In genomic region chr17:50495918-50496317, GRCh38 we compare ENCODE assay signal across 1 cellular context.
TF ChIP-seq lines count a peak whose summit lies in the region.

No MANE protein-coding gene starts in this region.

TF ChIP-seq in IMR-90, 13 proteins besides CTCF, POLR2A, EP300 and RAD21 (continued from another document):
- TF ChIP-seq, protein P1, sequence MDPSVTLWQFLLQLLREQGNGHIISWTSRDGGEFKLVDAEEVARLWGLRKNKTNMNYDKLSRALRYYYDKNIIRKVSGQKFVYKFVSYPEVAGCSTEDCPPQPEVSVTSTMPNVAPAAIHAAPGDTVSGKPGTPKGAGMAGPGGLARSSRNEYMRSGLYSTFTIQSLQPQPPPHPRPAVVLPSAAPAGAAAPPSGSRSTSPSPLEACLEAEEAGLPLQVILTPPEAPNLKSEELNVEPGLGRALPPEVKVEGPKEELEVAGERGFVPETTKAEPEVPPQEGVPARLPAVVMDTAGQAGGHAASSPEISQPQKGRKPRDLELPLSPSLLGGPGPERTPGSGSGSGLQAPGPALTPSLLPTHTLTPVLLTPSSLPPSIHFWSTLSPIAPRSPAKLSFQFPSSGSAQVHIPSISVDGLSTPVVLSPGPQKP (IDR thresholded peaks at IDR 0.05; ENCODE audit: borderline replicate concordance, low read depth, low read length), result no peak
- TF ChIP-seq MAFK (IDR thresholded peaks at IDR 0.05; ENCODE audit: low read depth, low read length), result no peak
- TF ChIP-seq, protein P2, sequence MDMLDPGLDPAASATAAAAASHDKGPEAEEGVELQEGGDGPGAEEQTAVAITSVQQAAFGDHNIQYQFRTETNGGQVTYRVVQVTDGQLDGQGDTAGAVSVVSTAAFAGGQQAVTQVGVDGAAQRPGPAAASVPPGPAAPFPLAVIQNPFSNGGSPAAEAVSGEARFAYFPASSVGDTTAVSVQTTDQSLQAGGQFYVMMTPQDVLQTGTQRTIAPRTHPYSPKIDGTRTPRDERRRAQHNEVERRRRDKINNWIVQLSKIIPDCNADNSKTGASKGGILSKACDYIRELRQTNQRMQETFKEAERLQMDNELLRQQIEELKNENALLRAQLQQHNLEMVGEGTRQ (IDR thresholded peaks at IDR 0.05; ENCODE audit: low read depth, low read length), result no peak
- no peak for TF ChIP-seq SMC3 (IDR thresholded peaks at IDR 0.05; ENCODE audit: low read depth, low read length)
- no peak for TF ChIP-seq CHD1 (IDR thresholded peaks at IDR 0.05; ENCODE audit: low read depth, low read length)
- no peak for TF ChIP-seq MXI1 (IDR thresholded peaks at IDR 0.05; ENCODE audit: borderline replicate concordance, low read depth, low read length)
- no peak for TF ChIP-seq MAZ (IDR thresholded peaks at IDR 0.05; ENCODE audit: borderline replicate concordance, low read depth, low read length)
- TF ChIP-seq RCOR1 (IDR thresholded peaks at IDR 0.05; ENCODE audit: insufficient replicate concordance, low read length), result no peak
- TF ChIP-seq BHLHE40 (IDR thresholded peaks at IDR 0.05; ENCODE audit: low read depth, low read length), result no peak
- TF ChIP-seq RFX5 (IDR thresholded peaks at IDR 0.05; ENCODE audit: low read depth, low read length), result no peak
- TF ChIP-seq NFE2L2 (IDR thresholded peaks at IDR 0.05; ENCODE audit: low read depth, low read length), result no peak
- TF ChIP-seq FOS (IDR thresholded peaks at IDR 0.05; ENCODE audit: low read depth, low read length), result no peak
